8 cellular contexts compared by ENCODE assay signal in genomic region chr19:11849264-11849615, GRCh38. TPM values are rescaled to one million over a fixed set of nuclear protein-coding genes. Genes with fewer than 3 reads are reported as not detected.
DNase-seq lines count a peak whose midpoint lies in the region; ATAC-seq and TF ChIP-seq lines count a peak whose summit lies in the region.

No MANE protein-coding gene starts in this region.

- H3K27me3 ChIP-seq in AG04450 (ENCODE audit: control insufficient read depth, insufficient read depth, low read length), result no peaks in the 10 kb centered on the region
- H3K27me3 ChIP-seq in gastroesophageal sphincter, result no peaks in the 10 kb centered on the region

- ATAC-seq in GM21515 (IDR thresholded peaks at IDR 0.05; ENCODE audit: unreplicated experiment) (peak; percentile 20), T-cell (replicated peaks in 1 of 4) (peak in 2 of 4 experiments; percentile 6 to 12), gastroesophageal sphincter (no peak), sciatic nerve (peak; percentile 13)

- H3K27ac ChIP-seq in AG04450 (ENCODE audit: low read depth, low read length), result no peak overlapping the region
- H3K27ac ChIP-seq in gastroesophageal sphincter, result peak overlapping the region; percentile 27 to 84 (median 83)

- 11 to 15% methylated on average over 7 to 8 of the region's 8 CpGs for WGBS in gastroesophageal sphincter (ENCODE audit: low coverage in 1 of 2), 2 donors

- TF ChIP-seq EP300 in gastroesophageal sphincter (IDR thresholded peaks at IDR 0.05), result no peak

- TF ChIP-seq CTCF in AG04450 (IDR thresholded peaks at IDR 0.05; ENCODE audit: low read depth, low read length) (no peak), gastroesophageal sphincter (IDR thresholded peaks at IDR 0.05) (no peak)

- peaks cover 13% of the 10 kb centered on the region for H3K9me3 ChIP-seq in AG04450 (ENCODE audit: control insufficient read depth, insufficient read depth, low read length)
- H3K9me3 ChIP-seq in gastroesophageal sphincter, result no peaks in the 10 kb centered on the region

- peak overlapping the region; percentile 84 to 89 (median 85) for H3K4me3 Mint-ChIP-seq in T-cell

- peaks cover 0 to 7% (median 6%) of the 10 kb centered on the region in 3 donors for H3K9me3 Mint-ChIP-seq in T-cell

- peaks cover 24% of the 10 kb centered on the region for H3K36me3 Mint-ChIP-seq in T-cell

- peak overlapping the region; percentile 53 to 66 for H3K27ac Mint-ChIP-seq in T-cell

- DNase-seq in AG04450 (ENCODE audit: low read depth, low spot score) (no peak), T-cell (peak in 1 of 34 experiments; percentile 4), sciatic nerve (ENCODE audit: low spot score) (no peak), NCI-H1048 (lab: John Stamatoyannopoulos, UW) (no peak), SIG-M5 treated with dmso at 0.1 percent for 504 hours (lab: John Stamatoyannopoulos, UW; ENCODE audit: unreplicated experiment) (no peak), DMS153 treated with DMSO at 0.1 percent for 48 hours (lab: John Stamatoyannopoulos, UW; ENCODE audit: unreplicated experiment) (no peak)

- peaks cover 24 to 36% (median 31%) of the 10 kb centered on the region in 3 donors for H3K4me1 Mint-ChIP-seq in T-cell

- intact Hi-C loops in sciatic nerve (cut with DNase I), result no loop called here

- CTCF ChIA-PET in AG04450 (lab: Charles Lee) (interaction anchor here (1.2 to 1.5 kb wide), 2 partner anchors 140 to 149 kb away, joined by 3 to 4 read pairs; no protein-coding TSS in a partner anchor), T-cell (lab: Charles Lee) (no interaction called here)

- POLR2A ChIA-PET in AG04450 (lab: Yijun Ruan, JAX), result no interaction called here
- POLR2A ChIA-PET in T-cell (lab: Charles Lee), result no interaction called here

- peaks cover 0 to 23% (median 4%) of the 10 kb centered on the region in 3 donors for H3K4me1 ChIP-seq in gastroesophageal sphincter

- H3K36me3 ChIP-seq in gastroesophageal sphincter, result no peaks in the 10 kb centered on the region

- no peak for TF ChIP-seq POLR2A in gastroesophageal sphincter (IDR thresholded peaks at IDR 0.05)

- no peaks in the 10 kb centered on the region for H3K27me3 Mint-ChIP-seq in T-cell

- peak overlapping the region; percentile 79 for H3K4me3 ChIP-seq in AG04450 (ENCODE audit: low read depth, low read length)
- H3K4me3 ChIP-seq in gastroesophageal sphincter, result peak overlapping the region; percentile 57 to 67

RNA-seq across cellular contexts. Expression of gene ZNF439, which starts 0.7 kb away (rescaled TPM):
- 5.3 and 7.0 TPM in 2 replicates for polyA plus RNA-seq in AG04450 (2011; rRNA removed)
- 4.6 and 6.0 TPM in 2 replicates for polyA minus RNA-seq in AG04450 (2011; rRNA and poly(A)+ RNA removed)
- total RNA-seq in T-cell (10 to 100 TPM in 4 of 5 donors, 1 to 10 TPM in 1; 6.6 to 25.3 (median 16.5) TPM), gastroesophageal sphincter (10 to 100 TPM in 2 of 4 donors, 1 to 10 TPM in 2; 6.5 to 18.1 (median 8.5) TPM), sciatic nerve (12.7 TPM)

RNA-seq across cellular contexts. Expression of gene ZNF440, which starts 35.2 kb away (rescaled TPM):
- polyA plus RNA-seq in AG04450 (2011; rRNA removed), result 4.9 and 6.3 TPM in 2 replicates
- polyA minus RNA-seq in AG04450 (2011; rRNA and poly(A)+ RNA removed), result 6.3 and 9.8 TPM in 2 replicates
- 10 to 100 TPM in 4 of 5 donors, 1 to 10 TPM in 1; 6.3 to 19.8 (median 17.7) TPM for total RNA-seq in T-cell
- 10 to 100 TPM in 1 of 4 donors, 1 to 10 TPM in 3; 4.8 to 13.2 (median 9.7) TPM for total RNA-seq in gastroesophageal sphincter
- total RNA-seq in sciatic nerve, result 12.1 TPM

RNA-seq across cellular contexts. Expression of gene ZNF69, which starts 38.3 kb away (rescaled TPM):
- polyA plus RNA-seq in AG04450 (2011; rRNA removed), result 4.5 and 5.5 TPM in 2 replicates
- polyA minus RNA-seq in AG04450 (2011; rRNA and poly(A)+ RNA removed), result 10.2 and 14.6 TPM in 2 replicates
- total RNA-seq in T-cell (1 to 10 TPM; 2.2 to 9.6 (median 7.9) TPM), gastroesophageal sphincter (10 to 100 TPM in 2 of 4 donors, 1 to 10 TPM in 2; 3.5 to 13.6 (median 9.1) TPM), sciatic nerve (7.4 TPM)

RNA-seq across cellular contexts. Expression of gene ZNF491, which starts 50.9 kb away (rescaled TPM):
- polyA plus RNA-seq in AG04450 (2011; rRNA removed), result 2.1 and 2.2 TPM in 2 replicates
- polyA minus RNA-seq in AG04450 (2011; rRNA and poly(A)+ RNA removed), result 2.2 and 3.2 TPM in 2 replicates
- total RNA-seq in T-cell (1 to 10 TPM in 4 of 5 donors, under 1 TPM in 1; 0.77 to 3.5 (median 2.3) TPM), gastroesophageal sphincter (1 to 10 TPM; 1.8 to 3.7 (median 3.1) TPM), sciatic nerve (4.2 TPM)
